Comparison of ENCODE assay signal across 10 cellular contexts in the genomic region with DNA sequence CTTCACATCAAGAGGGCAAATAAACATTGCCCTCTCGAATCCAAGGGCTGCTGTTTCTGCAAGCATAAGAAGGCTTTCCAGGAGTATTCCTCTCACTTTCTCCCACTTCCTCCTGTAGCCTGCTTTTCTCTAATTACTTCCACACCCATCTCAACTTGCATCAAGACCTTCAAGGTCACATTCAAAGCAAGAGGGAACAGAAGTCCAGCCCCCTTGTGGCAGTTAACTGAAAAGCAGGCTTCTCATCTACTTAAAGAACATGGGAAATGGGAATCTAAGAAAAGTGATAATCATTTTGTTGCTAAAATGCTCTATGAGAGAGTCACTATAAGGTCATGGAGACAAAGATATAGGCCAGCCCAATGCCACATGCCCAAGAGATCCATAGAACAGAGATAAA.
DNase-seq lines count a peak whose midpoint lies in the region; ATAC-seq and TF ChIP-seq lines count a peak whose summit lies in the region.
"Had no signal": no experiment of that assay in that cellular context is flagged by ENCODE, and none has a peak within 500 bp of the region (broad histone marks: within the 10 kb centered on the region; RNA-seq: fewer than 3 reads in every experiment).

No MANE protein-coding gene starts in this region.

- no peak overlapping the region for H3K27ac ChIP-seq in A673 (ENCODE audit: low read depth, low read length, poor library complexity, severe bottlenecking)

- H3K36me3 Mint-ChIP-seq in endothelial cell (ENCODE audit: low read depth, unreplicated experiment), result no peaks in the 10 kb centered on the region

- no peaks in the 10 kb centered on the region for H3K4me1 Mint-ChIP-seq in endothelial cell (ENCODE audit: unreplicated experiment)

- H3K4me1 ChIP-seq in A673 (ENCODE audit: insufficient read depth, low read length, poor library complexity, severe bottlenecking), result no peaks in the 10 kb centered on the region

- no TSS peak for BruUV-seq in A673 (replicated peaks; lab: Mats Ljungman, UMichigan)

- no peaks in the 10 kb centered on the region for H3K27me3 ChIP-seq in A673 (replicated peaks; ENCODE audit: insufficient read depth, low read depth, low read length, poor library complexity)

- H3K4me3 ChIP-seq in A673 (ENCODE audit: low read depth, low read length, poor library complexity, severe bottlenecking), result no peak overlapping the region
- no peak overlapping the region for H3K4me3 ChIP-seq in NB4 (ENCODE audit: low read depth, low read length)

- POLR2A ChIA-PET in A673 (lab: Charles Lee; ENCODE audit: low non-redundant PET), result no interaction called here

- intact Hi-C loops in A673 (cut with micrococcal nuclease; ENCODE audit: unreplicated experiment), result no loop called here

- H3K36me3 ChIP-seq in A673 (ENCODE audit: insufficient read depth, low read length, poor library complexity, severe bottlenecking), result no peaks in the 10 kb centered on the region

- CTCF ChIA-PET in A673 (lab: Charles Lee), result no interaction called here

- no peak overlapping the region for H3K4me3 Mint-ChIP-seq in endothelial cell (ENCODE audit: unreplicated experiment)

- H3K27ac Mint-ChIP-seq in endothelial cell (ENCODE audit: unreplicated experiment), result no peak overlapping the region

- peak; percentile 41 for DNase-seq in A673 (ENCODE audit: low spot score)
- DNase-seq in NB4 (ENCODE audit: low read depth), result peak; percentile 32
- DNase-seq in endothelial cell (ENCODE audit: low spot score), result no peak
- DNase-seq in islet precursor cell, result no peak
- no peak for DNase-seq in SW480 (ENCODE audit: low spot score)
- no peak for DNase-seq in GM19238 (ENCODE audit: insufficient read length, low spot score)
- DNase-seq in activated CD4-positive, alpha-beta T cell treated with anti-CD3 and anti-CD28 coated beads, Interleukin-2, amount 50 U/mL, for 48 hours, result no peak
- DNase-seq: activated naive CD4-positive, alpha-beta T cell; hypothalamus had no signal

- no peaks in the 10 kb centered on the region for H3K9me3 Mint-ChIP-seq in endothelial cell (ENCODE audit: unreplicated experiment)

- no peak for TF ChIP-seq POLR2A in NB4 (IDR thresholded peaks at IDR 0.05; ENCODE audit: extremely low read depth, insufficient read length)

- TF ChIP-seq CTCF in A673 (conservative IDR thresholded peaks at IDR 0.05; ENCODE audit: low read depth, low read length) (peak; percentile 62), NB4 (IDR thresholded peaks at IDR 0.05; ENCODE audit: low read depth, low read length) (peak; percentile 53), endothelial cell (IDR thresholded peaks at IDR 0.05; ENCODE audit: unreplicated experiment) (peak; percentile 59)

- no peaks in the 10 kb centered on the region for H3K9me3 ChIP-seq in A673 (ENCODE audit: low read depth, low read length, poor library complexity, severe bottlenecking)

- peak; percentile 56 for ATAC-seq in GM18870 (IDR thresholded peaks at IDR 0.05; ENCODE audit: unreplicated experiment)

- H3K27me3 Mint-ChIP-seq in endothelial cell (ENCODE audit: unreplicated experiment), result peaks cover under 1% of the 10 kb centered on the region

Comparison
In these comparisons a context has a peak if more than half of its experiments do, and no peak if none do; other contexts are left out.
1. DNase-seq: peak in A673 (single experiment) and NB4 (single experiment); none in endothelial cell (single experiment), islet precursor cell (single experiment), SW480 (single experiment), GM19238 (single experiment) and activated CD4-positive, alpha-beta T cell treated with anti-CD3 and anti-CD28 coated beads, Interleukin-2, amount 50 U/mL, for 48 hours (0 of 2).
2. Peak in every context shown above with its lines, with median percentiles within 50 percentile points of each other: CTCF ChIP-seq.